Comparison of ENCODE assay signal across 8 cellular contexts in genomic region chr12:56315626-56316473, GRCh38. TPM values are rescaled to one million over a fixed set of nuclear protein-coding genes. Genes with fewer than 3 reads are reported as not detected.
DNase-seq lines count a peak whose midpoint lies in the region; ATAC-seq and TF ChIP-seq lines count a peak whose summit lies in the region.

TSS of gene CNPY2 (minus strand) at chr12:56315988. CDS start at chr12:56315217, 771 bp downstream.

- peak within 1 kb of the TSS; percentile 74 for H3K9ac ChIP-seq in parathyroid adenoma

- no peaks in the 10 kb centered on the region for H3K27me3 ChIP-seq in cardiac muscle cell
- H3K27me3 ChIP-seq in parathyroid adenoma (ENCODE audit: control insufficient read depth, insufficient read depth, low read length) = no peaks in the 10 kb centered on the region
- H3K27me3 ChIP-seq in tibial nerve = no peaks in the 10 kb centered on the region

- no peaks in the 10 kb centered on the region for H3K27me3 Mint-ChIP-seq in activated naive CD8-positive, alpha-beta T cell treated with anti-CD3 and anti-CD28 coated beads, Interleukin-2, amount 50 U/mL, for 24 hours

- peaks cover 5% of the 10 kb centered on the region for H3K4me1 ChIP-seq in cardiac muscle cell (ENCODE audit: low read depth)
- H3K4me1 ChIP-seq in parathyroid adenoma = peaks cover 10% of the 10 kb centered on the region
- peaks cover 0 to 21% (median 12%) of the 10 kb centered on the region in 4 donors for H3K4me1 ChIP-seq in tibial nerve

- H3K27ac Mint-ChIP-seq in activated naive CD8-positive, alpha-beta T cell treated with anti-CD3 and anti-CD28 coated beads, Interleukin-2, amount 50 U/mL, for 24 hours = peak within 1 kb of the TSS; percentile 97

- DNase-seq in NCI-H1417 treated with DMSO at 0.1 percent for 48 hours (lab: John Stamatoyannopoulos, UW) (peak; percentile 95), SW480 (ENCODE audit: low spot score) (peak; percentile 99), cardiac muscle cell (ENCODE audit: low read depth in 1 of 2, low spot score in 1 of 2) (peak; percentile 97 to 98), tibial nerve (ENCODE audit: low spot score in 2 of 2) (peak; percentile 88 to 94)
- DNase-seq in activated naive CD8-positive, alpha-beta T cell treated with anti-CD3 and anti-CD28 coated beads, Interleukin-2, amount 50 U/mL, for 24 hours = peak; percentile 94

- peak; percentile 87 for ATAC-seq in HG02763 (IDR thresholded peaks at IDR 0.05; ENCODE audit: unreplicated experiment)
- ATAC-seq in activated naive CD8-positive, alpha-beta T cell treated with anti-CD3 and anti-CD28 coated beads, Interleukin-2, amount 50 U/mL, for 24 hours = peak; percentile 96

- peak within 1 kb of the TSS; percentile 71 for H2AFZ ChIP-seq in parathyroid adenoma

- TF ChIP-seq CTCF in GM12872 (IDR thresholded peaks at IDR 0.05; ENCODE audit: insufficient read depth, low read depth, low read length) = 0 out of 3 replicates have a peak, but pooled peaks have one; percentile 31
- TF ChIP-seq CTCF in cardiac muscle cell (IDR thresholded peaks at IDR 0.05; ENCODE audit: low read depth, low read length) = no peak
- TF ChIP-seq CTCF in parathyroid adenoma (IDR thresholded peaks at IDR 0.05) = peak; percentile 31
- peak in 2 of 5 experiments; percentile 20 to 48 for TF ChIP-seq CTCF in tibial nerve (IDR thresholded peaks at IDR 0.05)

- no peaks in the 10 kb centered on the region for H3K9me3 Mint-ChIP-seq in activated naive CD8-positive, alpha-beta T cell treated with anti-CD3 and anti-CD28 coated beads, Interleukin-2, amount 50 U/mL, for 24 hours

- peak in 1 of 2 donors; percentile 89 for TF ChIP-seq EP300 in tibial nerve (IDR thresholded peaks at IDR 0.05)

- TF ChIP-seq POLR2A in tibial nerve (IDR thresholded peaks at IDR 0.05) = peak; percentile 38 to 65

- H3K79me2 ChIP-seq in parathyroid adenoma = peaks cover 10% of the 10 kb centered on the region

- peaks cover 18% of the 10 kb centered on the region for H3K36me3 Mint-ChIP-seq in activated naive CD8-positive, alpha-beta T cell treated with anti-CD3 and anti-CD28 coated beads, Interleukin-2, amount 50 U/mL, for 24 hours (ENCODE audit: low read depth)

- H3K9me3 ChIP-seq in cardiac muscle cell (ENCODE audit: low read depth) = no peaks in the 10 kb centered on the region
- no peaks in the 10 kb centered on the region for H3K9me3 ChIP-seq in parathyroid adenoma (ENCODE audit: control insufficient read depth, low read length)
- no peaks in the 10 kb centered on the region for H3K9me3 ChIP-seq in tibial nerve

- H3K4me3 Mint-ChIP-seq in activated naive CD8-positive, alpha-beta T cell treated with anti-CD3 and anti-CD28 coated beads, Interleukin-2, amount 50 U/mL, for 24 hours = peak within 1 kb of the TSS; percentile 99

- H3K4me3 ChIP-seq in cardiac muscle cell = peak within 1 kb of the TSS; percentile 70
- H3K4me3 ChIP-seq in parathyroid adenoma (ENCODE audit: low read depth, low read length) = peak within 1 kb of the TSS; percentile 96
- peak within 1 kb of the TSS; percentile 59 to 89 (median 80) for H3K4me3 ChIP-seq in tibial nerve

- H3K4me1 Mint-ChIP-seq in activated naive CD8-positive, alpha-beta T cell treated with anti-CD3 and anti-CD28 coated beads, Interleukin-2, amount 50 U/mL, for 24 hours = peaks cover 17% of the 10 kb centered on the region

- H3K27ac ChIP-seq in cardiac muscle cell = peak within 1 kb of the TSS; percentile 88
- peak within 1 kb of the TSS; percentile 96 for H3K27ac ChIP-seq in parathyroid adenoma
- H3K27ac ChIP-seq in tibial nerve = peak within 1 kb of the TSS; percentile 90 to 94 (median 92)

- 1% methylated on average over 45 to 60 of the region's 62 CpGs for WGBS in tibial nerve, 2 donors

- peak within 1 kb of the TSS; percentile 98 for H3K4me2 ChIP-seq in parathyroid adenoma (ENCODE audit: low read length)

- H3K36me3 ChIP-seq in cardiac muscle cell = peaks cover 31% of the 10 kb centered on the region
- no peaks in the 10 kb centered on the region for H3K36me3 ChIP-seq in parathyroid adenoma (ENCODE audit: control insufficient read depth, insufficient read depth, low read length)
- H3K36me3 ChIP-seq in tibial nerve = peaks cover 0 to 70% (median 0%) of the 10 kb centered on the region in 3 donors

RNA-seq across cellular contexts. Expression of gene CNPY2, which starts in this region (rescaled TPM):
- 85.3 and 107 TPM in 2 replicates for total RNA-seq in cardiac muscle cell
- 245 and 302 TPM in 2 replicates for polyA plus RNA-seq in cardiac muscle cell
- 100 to 1,000 TPM in 2 of 4 donors, 10 to 100 TPM in 2; 94.9 to 141 (median 109) TPM for total RNA-seq in tibial nerve

Comparison
In these comparisons a context has a peak if more than half of its experiments do, and no peak if none do; other contexts are left out.
1. Peak in every context shown above with its lines: DNase-seq, ATAC-seq, H3K4me3 ChIP-seq and H3K27ac ChIP-seq.